ENCODE assay signal across 8 cellular contexts in genomic region chr11:65576232-65576866, GRCh38.
DNase-seq lines count a peak whose midpoint lies in the region; ATAC-seq and TF ChIP-seq lines count a peak whose summit lies in the region.
"Had no signal": no experiment of that assay in that cellular context is flagged by ENCODE, and none has a peak within 500 bp of the region (broad histone marks: within the 10 kb centered on the region; RNA-seq: fewer than 3 reads in every experiment).

No MANE protein-coding gene starts in this region.

- H3K4me3 Mint-ChIP-seq in activated naive CD4-positive, alpha-beta T cell treated with anti-CD3 and anti-CD28 coated beads, Interleukin-2, amount 50 U/mL, for 24 hours: peak overlapping the region; percentile 80

- H3K4me3 ChIP-seq in HL-60 (replicated peaks; ENCODE audit: insufficient read depth, low read length) (peak overlapping the region; percentile 81), iPS-20b (ENCODE audit: low read length) (peak overlapping the region; percentile 46; the same call in 1 of the 2 replicates), subcutaneous abdominal adipose tissue (ENCODE audit: low read depth in 1 of 5, low read length in 5 of 5) (peak overlapping the region; percentile 62 to 77 (median 66))

- peaks cover 46% of the 10 kb centered on the region for H3K4me1 Mint-ChIP-seq in activated naive CD4-positive, alpha-beta T cell treated with anti-CD3 and anti-CD28 coated beads, Interleukin-2, amount 50 U/mL, for 24 hours

- no peak for ATAC-seq in GM18505 (IDR thresholded peaks at IDR 0.05; ENCODE audit: unreplicated experiment)

- no peaks in the 10 kb centered on the region for H3K27me3 Mint-ChIP-seq in activated naive CD4-positive, alpha-beta T cell treated with anti-CD3 and anti-CD28 coated beads, Interleukin-2, amount 50 U/mL, for 24 hours

- no peak for TF ChIP-seq CTCF in HL-60 (IDR thresholded peaks at IDR 0.05; ENCODE audit: insufficient read depth, low read length)

- TF ChIP-seq POLR2A in GM18505 (IDR thresholded peaks at IDR 0.05; ENCODE audit: borderline replicate concordance, extremely low read depth, insufficient read depth, insufficient read length): no peak

- DNase-seq in HL-60 (ENCODE audit: low read depth in 1 of 2, low spot score in 1 of 2) (no peak), NCI-H2029 treated with DMSO at 0.1 percent for 48 hours (lab: John Stamatoyannopoulos, UW) (no peak)
- DNase-seq in stimulated activated naive CD4-positive, alpha-beta T cell treated with Interleukin-2 at 50 U/mL for 16 hours (lab: John Stamatoyannopoulos, UW): no peak
- DNase-seq: NCI-H446 had no signal

- H3K36me3 ChIP-seq in iPS-20b (ENCODE audit: insufficient read depth, low read depth, low read length): no peaks in the 10 kb centered on the region
- peaks cover 0 to 32% (median 21%) of the 10 kb centered on the region in 5 donors for H3K36me3 ChIP-seq in subcutaneous abdominal adipose tissue (ENCODE audit: control insufficient read depth in 5 of 5, insufficient read depth in 5 of 5, low read length in 5 of 5)

- H3K4me1 ChIP-seq in iPS-20b (ENCODE audit: insufficient read depth, low read length) (peaks cover 10% of the 10 kb centered on the region; the same call in 1 of the 2 replicates), subcutaneous abdominal adipose tissue (ENCODE audit: control insufficient read depth in 5 of 5, insufficient read depth in 5 of 5, low read length in 5 of 5) (peaks cover 9 to 64% (median 58%) of the 10 kb centered on the region in 5 donors)

- H3K27ac Mint-ChIP-seq in activated naive CD4-positive, alpha-beta T cell treated with anti-CD3 and anti-CD28 coated beads, Interleukin-2, amount 50 U/mL, for 24 hours: peak overlapping the region; percentile 62

- H3K9ac ChIP-seq in iPS-20b (ENCODE audit: low read depth, low read length): no peak overlapping the region
- H3K9ac ChIP-seq in subcutaneous abdominal adipose tissue (ENCODE audit: low read length in 5 of 5): peak overlapping the region; percentile 28 to 81 (median 43)

- H3K27me3 ChIP-seq in HL-60 (ENCODE audit: insufficient read depth, poor library complexity, severe bottlenecking) (no peaks in the 10 kb centered on the region), iPS-20b (ENCODE audit: insufficient read depth, low read length) (peaks cover 56% of the 10 kb centered on the region), subcutaneous abdominal adipose tissue (ENCODE audit: control insufficient read depth in 5 of 5, insufficient read depth in 4 of 5, low read length in 5 of 5) (no peaks in the 10 kb centered on the region)

- peak overlapping the region; percentile 77 for H3K27ac ChIP-seq in HL-60 (replicated peaks)
- H3K27ac ChIP-seq in iPS-20b (ENCODE audit: low read length): no peak overlapping the region
- H3K27ac ChIP-seq in subcutaneous abdominal adipose tissue (ENCODE audit: low read depth, low read length): peak overlapping the region; percentile 75

- peaks cover 3% of the 10 kb centered on the region for H3K36me3 Mint-ChIP-seq in activated naive CD4-positive, alpha-beta T cell treated with anti-CD3 and anti-CD28 coated beads, Interleukin-2, amount 50 U/mL, for 24 hours

- H3K9me3 Mint-ChIP-seq in activated naive CD4-positive, alpha-beta T cell treated with anti-CD3 and anti-CD28 coated beads, Interleukin-2, amount 50 U/mL, for 24 hours: no peaks in the 10 kb centered on the region

- no peaks in the 10 kb centered on the region for H3K9me3 ChIP-seq in iPS-20b (ENCODE audit: insufficient read depth, low read depth, low read length)
- no peaks in the 10 kb centered on the region for H3K9me3 ChIP-seq in subcutaneous abdominal adipose tissue (ENCODE audit: control insufficient read depth in 5 of 5, low read length in 5 of 5)
